ENCODE assay signal across 11 cellular contexts in genomic region chr5:16461782-16462181, GRCh38. TPM values are rescaled to one million over a fixed set of nuclear protein-coding genes. Genes with fewer than 3 reads are reported as not detected.
DNase-seq lines count a peak whose midpoint lies in the region; ATAC-seq and TF ChIP-seq lines count a peak whose summit lies in the region.
"Had no signal": no experiment of that assay in that cellular context is flagged by ENCODE, and none has a peak within 500 bp of the region (broad histone marks: within the 10 kb centered on the region; RNA-seq: fewer than 3 reads in every experiment).

No MANE protein-coding gene starts in this region.

- WGBS in liver = 94% methylated on average over 1 of the region's 1 CpG

- no peak for TF ChIP-seq RAD21 in liver (IDR thresholded peaks at IDR 0.05)

- H3K4me3 ChIP-seq in AG10803 (ENCODE audit: low read length) = no peak overlapping the region
- H3K4me3 ChIP-seq in liver (ENCODE audit: low read depth in 1 of 3, low read length in 3 of 3) = no peak overlapping the region

- H3K9ac ChIP-seq in liver (ENCODE audit: low read depth in 1 of 2, low read length in 2 of 2) = no peak overlapping the region

- intact Hi-C loops in posterior vena cava (cut with DNase I) (no loop called here), posterior cingulate gyrus (cut with DNase I) (no loop called here)

- peaks cover 5% of the 10 kb centered on the region for H3K27me3 Mint-ChIP-seq in HFFc6 (ENCODE audit: insufficient read depth)

- no peak overlapping the region for H3K27ac ChIP-seq in liver (ENCODE audit: low read depth in 1 of 2, low read length in 2 of 2)

- peak overlapping the region; percentile 68 for H3K27ac Mint-ChIP-seq in HFFc6

- TF ChIP-seq CTCF in AG10803 (conservative IDR thresholded peaks at IDR 0.05; ENCODE audit: low read length) (no peak), HFFc6 (IDR thresholded peaks at IDR 0.05) (no peak), liver (IDR thresholded peaks at IDR 0.05; ENCODE audit: low read depth, low read length, missing input control) (no peak)

- peaks cover 14 to 53% (median 39%) of the 10 kb centered on the region in 4 donors for H3K36me3 ChIP-seq in liver (ENCODE audit: control insufficient read depth in 4 of 4, insufficient read depth in 3 of 4, low read depth in 1 of 4, low read length in 3 of 4)

- H3K9me3 Mint-ChIP-seq in HFFc6 = no peaks in the 10 kb centered on the region

- no peaks in the 10 kb centered on the region for H3K9me3 ChIP-seq in liver (ENCODE audit: control insufficient read depth in 4 of 4, low read length in 3 of 4)

- H3K4me1 ChIP-seq in liver (ENCODE audit: control insufficient read depth in 4 of 4, insufficient read depth in 4 of 4, low read length in 3 of 4) = peaks cover 5 to 40% (median 24%) of the 10 kb centered on the region in 4 donors

- DNase-seq in AG10803 (ENCODE audit: low read depth) (peak; percentile 95), HFFc6 (peak; percentile 88), amniotic stem cell (lab: John Stamatoyannopoulos, UW) (peak; percentile 20), putamen (ENCODE audit: low spot score) (no peak), posterior vena cava (ENCODE audit: low spot score) (no peak), posterior cingulate gyrus (no peak)
- DNase-seq: activated CD4-positive, alpha-beta T cell treated with anti-CD3 and anti-CD28 coated beads, Interleukin-2, amount 50 U/mL, for 4 hours; cortex of kidney; retina had no signal

- ATAC-seq in GM21381 (IDR thresholded peaks at IDR 0.05; ENCODE audit: unreplicated experiment) = no peak

- H3K4me3 Mint-ChIP-seq in HFFc6 = peak overlapping the region; percentile 64

- no peaks in the 10 kb centered on the region for H3K27me3 ChIP-seq in liver (ENCODE audit: control insufficient read depth in 4 of 4, insufficient read depth in 4 of 4, low read length in 3 of 4)

- H3K4me1 Mint-ChIP-seq in HFFc6 (ENCODE audit: low read depth) = peaks cover 80% of the 10 kb centered on the region

- H3K36me3 Mint-ChIP-seq in HFFc6 (ENCODE audit: low read depth) = peaks cover 45% of the 10 kb centered on the region

TF ChIP-seq in liver, 16 proteins besides CTCF, POLR2A, EP300 and RAD21:
- TF ChIP-seq HNF4A (conservative IDR thresholded peaks at IDR 0.05) = peak in 1 of 2 donors; percentile 31
- TF ChIP-seq, protein P1, sequence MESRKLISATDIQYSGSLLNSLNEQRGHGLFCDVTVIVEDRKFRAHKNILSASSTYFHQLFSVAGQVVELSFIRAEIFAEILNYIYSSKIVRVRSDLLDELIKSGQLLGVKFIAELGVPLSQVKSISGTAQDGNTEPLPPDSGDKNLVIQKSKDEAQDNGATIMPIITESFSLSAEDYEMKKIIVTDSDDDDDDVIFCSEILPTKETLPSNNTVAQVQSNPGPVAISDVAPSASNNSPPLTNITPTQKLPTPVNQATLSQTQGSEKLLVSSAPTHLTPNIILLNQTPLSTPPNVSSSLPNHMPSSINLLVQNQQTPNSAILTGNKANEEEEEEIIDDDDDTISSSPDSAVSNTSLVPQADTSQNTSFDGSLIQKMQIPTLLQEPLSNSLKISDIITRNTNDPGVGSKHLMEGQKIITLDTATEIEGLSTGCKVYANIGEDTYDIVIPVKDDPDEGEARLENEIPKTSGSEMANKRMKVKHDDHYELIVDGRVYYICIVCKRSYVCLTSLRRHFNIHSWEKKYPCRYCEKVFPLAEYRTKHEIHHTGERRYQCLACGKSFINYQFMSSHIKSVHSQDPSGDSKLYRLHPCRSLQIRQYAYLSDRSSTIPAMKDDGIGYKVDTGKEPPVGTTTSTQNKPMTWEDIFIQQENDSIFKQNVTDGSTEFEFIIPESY (IDR thresholded peaks at IDR 0.05) = no peak
- TF ChIP-seq NR2F2 (IDR thresholded peaks at IDR 0.05) = peak; percentile 18

RNA-seq across cellular contexts. Expression of gene ZNF622, which starts 3.8 kb away (rescaled TPM):
- 10 to 100 TPM; 38.7 to 52.2 (median 45.5) TPM for total RNA-seq in HFFc6 (2021; fragmentation: NEBNext Ultra II Directional; extraction: Animal tissue kit (Norgen Biotek cat#: 25700))
- 10 to 100 TPM; 12.8 to 18.7 TPM for total RNA-seq in liver
- 10 to 100 TPM; 16.1 to 16.6 TPM for polyA plus RNA-seq in liver
- 10 to 100 TPM; 18.7 to 21.9 TPM for total RNA-seq in posterior vena cava

Comparison
In these comparisons a context has a peak if more than half of its experiments do, and no peak if none do; other contexts are left out.
1. DNase-seq: peak in AG10803 (single experiment), HFFc6 (single experiment) and amniotic stem cell (single experiment); none in putamen (single experiment), posterior vena cava (single experiment) and posterior cingulate gyrus (0 of 10).